In the genomic region with DNA sequence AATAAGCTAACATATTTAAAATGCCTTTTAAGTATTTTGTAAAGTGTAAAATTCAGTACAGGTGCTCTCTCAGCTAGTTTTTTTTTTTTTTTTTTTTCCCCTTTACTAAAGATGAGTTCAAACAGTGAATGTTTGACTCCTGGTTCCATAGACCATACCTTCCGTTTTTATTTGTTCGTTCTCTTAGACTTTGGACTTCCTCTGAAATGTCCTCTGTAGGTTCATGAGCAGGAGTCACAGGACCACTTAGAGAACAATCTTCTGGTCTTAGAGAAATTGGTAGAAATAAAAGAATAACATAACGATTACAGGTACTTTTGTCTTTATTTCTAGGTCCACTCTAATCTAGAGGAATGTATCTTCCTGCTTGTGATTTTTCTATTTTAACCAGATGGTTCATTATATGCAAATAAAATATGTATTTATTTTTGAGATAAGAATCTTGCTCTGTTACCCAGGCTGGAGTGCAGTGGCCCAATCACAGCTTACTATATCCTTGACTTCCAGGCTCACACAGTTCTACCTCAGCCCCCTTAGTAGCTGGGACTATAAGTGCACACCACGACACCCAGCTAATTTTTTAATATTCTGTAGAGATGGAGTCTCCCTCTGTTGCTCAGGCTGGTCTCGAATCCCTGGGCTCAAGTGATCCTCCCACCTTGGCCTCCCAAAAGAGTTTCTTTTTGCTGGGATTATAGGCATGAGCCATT, we compare ENCODE assay signal across 1 cellular context.
A peak's percentile ranks its signal among the peaks of the same experiment; 100 is the strongest.
TF ChIP-seq lines count a peak whose summit lies in the region.

No MANE protein-coding gene starts in this region.

TF ChIP-seq in HepG2, 621 proteins besides CTCF, POLR2A, EP300 and RAD21 (continued from another document and continues in another):
- TF ChIP-seq, protein P1, sequence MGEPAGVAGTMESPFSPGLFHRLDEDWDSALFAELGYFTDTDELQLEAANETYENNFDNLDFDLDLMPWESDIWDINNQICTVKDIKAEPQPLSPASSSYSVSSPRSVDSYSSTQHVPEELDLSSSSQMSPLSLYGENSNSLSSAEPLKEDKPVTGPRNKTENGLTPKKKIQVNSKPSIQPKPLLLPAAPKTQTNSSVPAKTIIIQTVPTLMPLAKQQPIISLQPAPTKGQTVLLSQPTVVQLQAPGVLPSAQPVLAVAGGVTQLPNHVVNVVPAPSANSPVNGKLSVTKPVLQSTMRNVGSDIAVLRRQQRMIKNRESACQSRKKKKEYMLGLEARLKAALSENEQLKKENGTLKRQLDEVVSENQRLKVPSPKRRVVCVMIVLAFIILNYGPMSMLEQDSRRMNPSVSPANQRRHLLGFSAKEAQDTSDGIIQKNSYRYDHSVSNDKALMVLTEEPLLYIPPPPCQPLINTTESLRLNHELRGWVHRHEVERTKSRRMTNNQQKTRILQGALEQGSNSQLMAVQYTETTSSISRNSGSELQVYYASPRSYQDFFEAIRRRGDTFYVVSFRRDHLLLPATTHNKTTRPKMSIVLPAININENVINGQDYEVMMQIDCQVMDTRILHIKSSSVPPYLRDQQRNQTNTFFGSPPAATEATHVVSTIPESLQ (CRISPR knock-in tag; conservative IDR thresholded peaks at IDR 0.05) = no peak
- TF ChIP-seq, protein P2, sequence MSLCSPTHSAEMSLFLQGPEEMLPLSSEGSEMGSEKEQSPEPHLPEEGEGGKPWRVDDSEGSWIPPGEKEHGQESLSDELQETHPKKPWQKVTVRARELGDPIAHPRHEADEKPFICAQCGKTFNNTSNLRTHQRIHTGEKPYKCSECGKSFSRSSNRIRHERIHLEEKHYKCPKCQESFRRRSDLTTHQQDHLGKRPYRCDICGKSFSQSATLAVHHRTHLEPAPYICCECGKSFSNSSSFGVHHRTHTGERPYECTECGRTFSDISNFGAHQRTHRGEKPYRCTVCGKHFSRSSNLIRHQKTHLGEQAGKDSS (CRISPR knock-in tag; IDR thresholded peaks at IDR 0.05; ENCODE audit: borderline replicate concordance, low read depth) = no peak
- TF ChIP-seq, protein P3, sequence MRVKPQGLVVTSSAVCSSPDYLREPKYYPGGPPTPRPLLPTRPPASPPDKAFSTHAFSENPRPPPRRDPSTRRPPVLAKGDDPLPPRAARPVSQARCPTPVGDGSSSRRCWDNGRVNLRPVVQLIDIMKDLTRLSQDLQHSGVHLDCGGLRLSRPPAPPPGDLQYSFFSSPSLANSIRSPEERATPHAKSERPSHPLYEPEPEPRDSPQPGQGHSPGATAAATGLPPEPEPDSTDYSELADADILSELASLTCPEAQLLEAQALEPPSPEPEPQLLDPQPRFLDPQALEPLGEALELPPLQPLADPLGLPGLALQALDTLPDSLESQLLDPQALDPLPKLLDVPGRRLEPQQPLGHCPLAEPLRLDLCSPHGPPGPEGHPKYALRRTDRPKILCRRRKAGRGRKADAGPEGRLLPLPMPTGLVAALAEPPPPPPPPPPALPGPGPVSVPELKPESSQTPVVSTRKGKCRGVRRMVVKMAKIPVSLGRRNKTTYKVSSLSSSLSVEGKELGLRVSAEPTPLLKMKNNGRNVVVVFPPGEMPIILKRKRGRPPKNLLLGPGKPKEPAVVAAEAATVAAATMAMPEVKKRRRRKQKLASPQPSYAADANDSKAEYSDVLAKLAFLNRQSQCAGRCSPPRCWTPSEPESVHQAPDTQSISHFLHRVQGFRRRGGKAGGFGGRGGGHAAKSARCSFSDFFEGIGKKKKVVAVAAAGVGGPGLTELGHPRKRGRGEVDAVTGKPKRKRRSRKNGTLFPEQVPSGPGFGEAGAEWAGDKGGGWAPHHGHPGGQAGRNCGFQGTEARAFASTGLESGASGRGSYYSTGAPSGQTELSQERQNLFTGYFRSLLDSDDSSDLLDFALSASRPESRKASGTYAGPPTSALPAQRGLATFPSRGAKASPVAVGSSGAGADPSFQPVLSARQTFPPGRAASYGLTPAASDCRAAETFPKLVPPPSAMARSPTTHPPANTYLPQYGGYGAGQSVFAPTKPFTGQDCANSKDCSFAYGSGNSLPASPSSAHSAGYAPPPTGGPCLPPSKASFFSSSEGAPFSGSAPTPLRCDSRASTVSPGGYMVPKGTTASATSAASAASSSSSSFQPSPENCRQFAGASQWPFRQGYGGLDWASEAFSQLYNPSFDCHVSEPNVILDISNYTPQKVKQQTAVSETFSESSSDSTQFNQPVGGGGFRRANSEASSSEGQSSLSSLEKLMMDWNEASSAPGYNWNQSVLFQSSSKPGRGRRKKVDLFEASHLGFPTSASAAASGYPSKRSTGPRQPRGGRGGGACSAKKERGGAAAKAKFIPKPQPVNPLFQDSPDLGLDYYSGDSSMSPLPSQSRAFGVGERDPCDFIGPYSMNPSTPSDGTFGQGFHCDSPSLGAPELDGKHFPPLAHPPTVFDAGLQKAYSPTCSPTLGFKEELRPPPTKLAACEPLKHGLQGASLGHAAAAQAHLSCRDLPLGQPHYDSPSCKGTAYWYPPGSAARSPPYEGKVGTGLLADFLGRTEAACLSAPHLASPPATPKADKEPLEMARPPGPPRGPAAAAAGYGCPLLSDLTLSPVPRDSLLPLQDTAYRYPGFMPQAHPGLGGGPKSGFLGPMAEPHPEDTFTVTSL (CRISPR knock-in tag; IDR thresholded peaks at IDR 0.05; ENCODE audit: borderline replicate concordance) = peak; percentile 64; the same call in 1 of the 2 replicates
- TF ChIP-seq, protein P4, sequence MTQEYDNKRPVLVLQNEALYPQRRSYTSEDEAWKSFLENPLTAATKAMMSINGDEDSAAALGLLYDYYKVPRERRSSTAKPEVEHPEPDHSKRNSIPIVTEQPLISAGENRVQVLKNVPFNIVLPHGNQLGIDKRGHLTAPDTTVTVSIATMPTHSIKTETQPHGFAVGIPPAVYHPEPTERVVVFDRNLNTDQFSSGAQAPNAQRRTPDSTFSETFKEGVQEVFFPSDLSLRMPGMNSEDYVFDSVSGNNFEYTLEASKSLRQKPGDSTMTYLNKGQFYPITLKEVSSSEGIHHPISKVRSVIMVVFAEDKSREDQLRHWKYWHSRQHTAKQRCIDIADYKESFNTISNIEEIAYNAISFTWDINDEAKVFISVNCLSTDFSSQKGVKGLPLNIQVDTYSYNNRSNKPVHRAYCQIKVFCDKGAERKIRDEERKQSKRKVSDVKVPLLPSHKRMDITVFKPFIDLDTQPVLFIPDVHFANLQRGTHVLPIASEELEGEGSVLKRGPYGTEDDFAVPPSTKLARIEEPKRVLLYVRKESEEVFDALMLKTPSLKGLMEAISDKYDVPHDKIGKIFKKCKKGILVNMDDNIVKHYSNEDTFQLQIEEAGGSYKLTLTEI (CRISPR knock-in tag; conservative IDR thresholded peaks at IDR 0.05) = no peak
- TF ChIP-seq ZNF496 (CRISPR knock-in tag; IDR thresholded peaks at IDR 0.05; ENCODE audit: insufficient replicate concordance) (no peak), EZH2 (conservative IDR thresholded peaks at IDR 0.05; ENCODE audit: low read depth, low read length) (no peak), ZNF878 (CRISPR knock-in tag; IDR thresholded peaks at IDR 0.05) (no peak), ZNF431 (CRISPR knock-in tag; IDR thresholded peaks at IDR 0.05; ENCODE audit: borderline replicate concordance, low read depth) (no peak), ZNF678 (CRISPR knock-in tag; IDR thresholded peaks at IDR 0.05) (no peak), ZNF629 (CRISPR knock-in tag; conservative IDR thresholded peaks at IDR 0.05) (no peak), MED1 (CRISPR knock-in tag; IDR thresholded peaks at IDR 0.05) (peak; percentile 63), MXI1 (IDR thresholded peaks at IDR 0.05; ENCODE audit: borderline replicate concordance, low read depth, low read length) (no peak), MEF2D (CRISPR knock-in tag; IDR thresholded peaks at IDR 0.05) (no peak), LCORL (IDR thresholded peaks at IDR 0.05) (no peak), LCORL (CRISPR knock-in tag; IDR thresholded peaks at IDR 0.05) (no peak), ZNF317 (CRISPR knock-in tag; IDR thresholded peaks at IDR 0.05) (no peak), ZNF136 (CRISPR knock-in tag; IDR thresholded peaks at IDR 0.05; ENCODE audit: low read depth) (no peak), JARID2 (CRISPR knock-in tag; IDR thresholded peaks at IDR 0.05; ENCODE audit: insufficient replicate concordance) (no peak), SALL1 (CRISPR knock-in tag; IDR thresholded peaks at IDR 0.05) (peak; percentile 43; the same call in 1 of the 2 replicates), NR2F1 (CRISPR knock-in tag; IDR thresholded peaks at IDR 0.05) (peak in 1 of 2 experiments; percentile 43; a peak in 1 of 4 replicates), ZBTB7B (CRISPR knock-in tag; IDR thresholded peaks at IDR 0.05) (no peak), BCL6 (CRISPR knock-in tag; IDR thresholded peaks at IDR 0.05) (peak; percentile 18; the same call in 1 of the 2 replicates), SATB2 (CRISPR knock-in tag; IDR thresholded peaks at IDR 0.05) (no peak), ZMYM3 (CRISPR knock-in tag; IDR thresholded peaks at IDR 0.05) (no peak), PHF8 (CRISPR knock-in tag; IDR thresholded peaks at IDR 0.05) (no peak)
- TF ChIP-seq, protein P5, sequence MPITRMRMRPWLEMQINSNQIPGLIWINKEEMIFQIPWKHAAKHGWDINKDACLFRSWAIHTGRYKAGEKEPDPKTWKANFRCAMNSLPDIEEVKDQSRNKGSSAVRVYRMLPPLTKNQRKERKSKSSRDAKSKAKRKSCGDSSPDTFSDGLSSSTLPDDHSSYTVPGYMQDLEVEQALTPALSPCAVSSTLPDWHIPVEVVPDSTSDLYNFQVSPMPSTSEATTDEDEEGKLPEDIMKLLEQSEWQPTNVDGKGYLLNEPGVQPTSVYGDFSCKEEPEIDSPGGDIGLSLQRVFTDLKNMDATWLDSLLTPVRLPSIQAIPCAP (CRISPR knock-in tag; IDR thresholded peaks at IDR 0.05; ENCODE audit: low read depth) = no peak
- TF ChIP-seq, protein P6, sequence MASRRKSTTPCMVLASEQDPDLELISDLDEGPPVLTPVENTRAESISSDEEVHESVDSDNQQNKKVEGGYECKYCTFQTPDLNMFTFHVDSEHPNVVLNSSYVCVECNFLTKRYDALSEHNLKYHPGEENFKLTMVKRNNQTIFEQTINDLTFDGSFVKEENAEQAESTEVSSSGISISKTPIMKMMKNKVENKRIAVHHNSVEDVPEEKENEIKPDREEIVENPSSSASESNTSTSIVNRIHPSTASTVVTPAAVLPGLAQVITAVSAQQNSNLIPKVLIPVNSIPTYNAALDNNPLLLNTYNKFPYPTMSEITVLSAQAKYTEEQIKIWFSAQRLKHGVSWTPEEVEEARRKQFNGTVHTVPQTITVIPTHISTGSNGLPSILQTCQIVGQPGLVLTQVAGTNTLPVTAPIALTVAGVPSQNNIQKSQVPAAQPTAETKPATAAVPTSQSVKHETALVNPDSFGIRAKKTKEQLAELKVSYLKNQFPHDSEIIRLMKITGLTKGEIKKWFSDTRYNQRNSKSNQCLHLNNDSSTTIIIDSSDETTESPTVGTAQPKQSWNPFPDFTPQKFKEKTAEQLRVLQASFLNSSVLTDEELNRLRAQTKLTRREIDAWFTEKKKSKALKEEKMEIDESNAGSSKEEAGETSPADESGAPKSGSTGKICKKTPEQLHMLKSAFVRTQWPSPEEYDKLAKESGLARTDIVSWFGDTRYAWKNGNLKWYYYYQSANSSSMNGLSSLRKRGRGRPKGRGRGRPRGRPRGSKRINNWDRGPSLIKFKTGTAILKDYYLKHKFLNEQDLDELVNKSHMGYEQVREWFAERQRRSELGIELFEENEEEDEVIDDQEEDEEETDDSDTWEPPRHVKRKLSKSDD (CRISPR knock-in tag; IDR thresholded peaks at IDR 0.05; ENCODE audit: low read depth) = no peak
- TF ChIP-seq, protein P7, sequence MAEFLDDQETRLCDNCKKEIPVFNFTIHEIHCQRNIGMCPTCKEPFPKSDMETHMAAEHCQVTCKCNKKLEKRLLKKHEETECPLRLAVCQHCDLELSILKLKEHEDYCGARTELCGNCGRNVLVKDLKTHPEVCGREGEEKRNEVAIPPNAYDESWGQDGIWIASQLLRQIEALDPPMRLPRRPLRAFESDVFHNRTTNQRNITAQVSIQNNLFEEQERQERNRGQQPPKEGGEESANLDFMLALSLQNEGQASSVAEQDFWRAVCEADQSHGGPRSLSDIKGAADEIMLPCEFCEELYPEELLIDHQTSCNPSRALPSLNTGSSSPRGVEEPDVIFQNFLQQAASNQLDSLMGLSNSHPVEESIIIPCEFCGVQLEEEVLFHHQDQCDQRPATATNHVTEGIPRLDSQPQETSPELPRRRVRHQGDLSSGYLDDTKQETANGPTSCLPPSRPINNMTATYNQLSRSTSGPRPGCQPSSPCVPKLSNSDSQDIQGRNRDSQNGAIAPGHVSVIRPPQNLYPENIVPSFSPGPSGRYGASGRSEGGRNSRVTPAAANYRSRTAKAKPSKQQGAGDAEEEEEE (CRISPR knock-in tag; IDR thresholded peaks at IDR 0.05; ENCODE audit: borderline replicate concordance) = no peak
- TF ChIP-seq, protein P8, sequence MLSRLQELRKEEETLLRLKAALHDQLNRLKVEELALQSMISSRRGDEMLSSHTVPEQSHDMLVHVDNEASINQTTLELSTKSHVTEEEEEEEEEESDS (CRISPR knock-in tag; IDR thresholded peaks at IDR 0.05; ENCODE audit: borderline replicate concordance) = no peak
- TF ChIP-seq, protein P9, sequence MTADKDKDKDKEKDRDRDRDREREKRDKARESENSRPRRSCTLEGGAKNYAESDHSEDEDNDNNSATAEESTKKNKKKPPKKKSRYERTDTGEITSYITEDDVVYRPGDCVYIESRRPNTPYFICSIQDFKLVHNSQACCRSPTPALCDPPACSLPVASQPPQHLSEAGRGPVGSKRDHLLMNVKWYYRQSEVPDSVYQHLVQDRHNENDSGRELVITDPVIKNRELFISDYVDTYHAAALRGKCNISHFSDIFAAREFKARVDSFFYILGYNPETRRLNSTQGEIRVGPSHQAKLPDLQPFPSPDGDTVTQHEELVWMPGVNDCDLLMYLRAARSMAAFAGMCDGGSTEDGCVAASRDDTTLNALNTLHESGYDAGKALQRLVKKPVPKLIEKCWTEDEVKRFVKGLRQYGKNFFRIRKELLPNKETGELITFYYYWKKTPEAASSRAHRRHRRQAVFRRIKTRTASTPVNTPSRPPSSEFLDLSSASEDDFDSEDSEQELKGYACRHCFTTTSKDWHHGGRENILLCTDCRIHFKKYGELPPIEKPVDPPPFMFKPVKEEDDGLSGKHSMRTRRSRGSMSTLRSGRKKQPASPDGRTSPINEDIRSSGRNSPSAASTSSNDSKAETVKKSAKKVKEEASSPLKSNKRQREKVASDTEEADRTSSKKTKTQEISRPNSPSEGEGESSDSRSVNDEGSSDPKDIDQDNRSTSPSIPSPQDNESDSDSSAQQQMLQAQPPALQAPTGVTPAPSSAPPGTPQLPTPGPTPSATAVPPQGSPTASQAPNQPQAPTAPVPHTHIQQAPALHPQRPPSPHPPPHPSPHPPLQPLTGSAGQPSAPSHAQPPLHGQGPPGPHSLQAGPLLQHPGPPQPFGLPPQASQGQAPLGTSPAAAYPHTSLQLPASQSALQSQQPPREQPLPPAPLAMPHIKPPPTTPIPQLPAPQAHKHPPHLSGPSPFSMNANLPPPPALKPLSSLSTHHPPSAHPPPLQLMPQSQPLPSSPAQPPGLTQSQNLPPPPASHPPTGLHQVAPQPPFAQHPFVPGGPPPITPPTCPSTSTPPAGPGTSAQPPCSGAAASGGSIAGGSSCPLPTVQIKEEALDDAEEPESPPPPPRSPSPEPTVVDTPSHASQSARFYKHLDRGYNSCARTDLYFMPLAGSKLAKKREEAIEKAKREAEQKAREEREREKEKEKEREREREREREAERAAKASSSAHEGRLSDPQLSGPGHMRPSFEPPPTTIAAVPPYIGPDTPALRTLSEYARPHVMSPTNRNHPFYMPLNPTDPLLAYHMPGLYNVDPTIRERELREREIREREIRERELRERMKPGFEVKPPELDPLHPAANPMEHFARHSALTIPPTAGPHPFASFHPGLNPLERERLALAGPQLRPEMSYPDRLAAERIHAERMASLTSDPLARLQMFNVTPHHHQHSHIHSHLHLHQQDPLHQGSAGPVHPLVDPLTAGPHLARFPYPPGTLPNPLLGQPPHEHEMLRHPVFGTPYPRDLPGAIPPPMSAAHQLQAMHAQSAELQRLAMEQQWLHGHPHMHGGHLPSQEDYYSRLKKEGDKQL (CRISPR knock-in tag; IDR thresholded peaks at IDR 0.05; ENCODE audit: low read depth) = no peak
